8 cellular contexts compared by ENCODE assay signal in the genomic region with DNA sequence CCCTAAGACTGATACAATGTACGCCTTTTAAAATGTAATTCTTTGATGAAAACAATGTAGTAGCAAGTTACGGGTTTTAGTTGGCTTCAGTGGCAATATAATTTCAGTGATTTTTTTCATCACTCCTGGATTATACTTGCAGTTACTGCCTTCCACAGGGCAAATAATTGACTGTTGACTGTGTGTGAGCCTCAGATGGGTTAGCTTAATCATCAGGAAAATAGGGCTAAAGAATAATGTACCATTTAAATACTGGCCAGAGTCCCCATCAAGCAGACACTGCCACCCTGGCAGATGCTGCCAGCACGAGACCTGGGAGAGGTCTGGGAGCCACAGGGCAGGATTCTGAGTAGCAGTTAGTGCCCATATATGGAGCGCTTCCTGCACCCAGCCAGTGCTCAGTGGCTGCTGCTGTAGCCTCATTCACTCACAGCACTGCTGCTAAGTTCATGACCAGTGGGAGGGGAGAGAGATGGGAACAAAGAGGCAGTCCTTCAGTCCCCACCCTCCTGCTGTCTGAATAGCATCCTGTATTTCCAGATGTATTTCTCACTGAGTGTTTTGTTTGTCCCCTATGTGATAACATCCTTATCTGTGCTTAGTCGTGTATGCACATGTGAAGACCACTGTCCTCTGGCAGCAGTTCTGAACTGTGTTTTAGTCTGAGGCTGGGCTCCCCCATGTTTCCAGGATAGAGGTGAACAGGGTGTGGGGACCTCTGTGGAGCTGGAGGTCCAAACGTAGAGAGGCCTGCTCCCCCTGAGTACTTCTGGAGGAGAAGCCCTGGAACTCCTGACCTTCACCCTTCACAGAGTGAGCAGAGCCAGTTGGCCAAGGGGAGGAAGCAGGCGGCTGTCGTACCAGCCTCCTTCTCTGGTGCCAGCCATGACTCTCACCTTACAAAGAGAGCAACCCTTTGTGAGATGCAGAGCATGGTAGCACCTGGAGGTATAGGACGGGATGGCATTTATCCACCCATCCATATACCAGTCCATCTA.
DNase-seq lines count a peak whose midpoint lies in the region; ATAC-seq and TF ChIP-seq lines count a peak whose summit lies in the region.

No MANE protein-coding gene starts in this region.

- CTCF ChIA-PET in CD8-positive, alpha-beta T cell (lab: Charles Lee), result interaction anchor here (9.9 kb wide), 1 partner anchor 15 kb away, joined by 93 read pairs; no protein-coding TSS in a partner anchor

- H2AFZ ChIP-seq in Loucy (ENCODE audit: low read length), result no peak overlapping the region

- no peak overlapping the region for H3K27ac ChIP-seq in CD8-positive, alpha-beta T cell (ENCODE audit: low read depth, low read length)

- H3K4me2 ChIP-seq in Loucy (ENCODE audit: low read depth, low read length, poor library complexity, severe bottlenecking), result peak overlapping the region; percentile 75

- no peaks in the 10 kb centered on the region for H3K27me3 ChIP-seq in CD8-positive, alpha-beta T cell (ENCODE audit: insufficient read depth, low read length)
- no peaks in the 10 kb centered on the region for H3K27me3 ChIP-seq in Loucy (ENCODE audit: insufficient read depth, low read length, poor library complexity, severe bottlenecking)

- H3K4me3 Mint-ChIP-seq in CD8-positive, alpha-beta T cell, result no peak overlapping the region
- H3K4me3 Mint-ChIP-seq in natural killer cell, result no peak overlapping the region

- POLR2A ChIA-PET in CD8-positive, alpha-beta T cell (lab: Charles Lee), result no interaction called here

- no peaks in the 10 kb centered on the region; the same call in 1 of the 2 replicates for H3F3A ChIP-seq in Loucy (ENCODE audit: low read depth)

- no peaks in the 10 kb centered on the region for H3K79me2 ChIP-seq in Loucy (ENCODE audit: insufficient read depth, low read length)

- no peak overlapping the region for H3K4me3 ChIP-seq in CD8-positive, alpha-beta T cell (ENCODE audit: low read depth, low read length)
- no peak overlapping the region for H3K4me3 ChIP-seq in Loucy (ENCODE audit: low read length, poor library complexity, severe bottlenecking)

- peak; percentile 71 for ATAC-seq in CD8-positive, alpha-beta T cell
- ATAC-seq in natural killer cell, result no peak
- no peak for ATAC-seq in HG02870 (IDR thresholded peaks at IDR 0.05; ENCODE audit: unreplicated experiment)

- no peak overlapping the region for H3K9ac ChIP-seq in Loucy (ENCODE audit: low read depth, low read length, poor library complexity, severe bottlenecking)

- intact Hi-C loops in CD8-positive, alpha-beta T cell (cut with DNase I, micrococcal nuclease), result loop anchor here (5.0 to 10.0 kb wide), 3 partner anchors 60 to 137 kb away; no protein-coding TSS in a partner anchor
- intact Hi-C loops in natural killer cell (cut with micrococcal nuclease), result no loop called here

- no peaks in the 10 kb centered on the region for H3K9me3 ChIP-seq in CD8-positive, alpha-beta T cell (ENCODE audit: low read length)
- no peaks in the 10 kb centered on the region for H3K9me3 ChIP-seq in Loucy (ENCODE audit: insufficient read depth, low read depth, low read length)

- peak in 5 of 7 experiments; percentile 16 to 54 (median 40) for DNase-seq in CD8-positive, alpha-beta T cell
- peak; percentile 25 for DNase-seq in activated naive CD4-positive, alpha-beta T cell treated with anti-CD3 and anti-CD28 coated beads, Interleukin-2, amount 50 U/mL, for 16 hours
- peak; percentile 55 for DNase-seq in left kidney (ENCODE audit: low read depth, low spot score)
- DNase-seq in natural killer cell, result no peak
- DNase-seq in pons (ENCODE audit: low spot score), result no peak
- no peak for DNase-seq in NCI-H128 (lab: John Stamatoyannopoulos, UW; ENCODE audit: unreplicated experiment)

- H3K36me3 ChIP-seq in CD8-positive, alpha-beta T cell (ENCODE audit: insufficient read depth, low read length), result no peaks in the 10 kb centered on the region
- no peaks in the 10 kb centered on the region for H3K36me3 ChIP-seq in Loucy (ENCODE audit: insufficient read depth, low read length)

- peaks cover 35% of the 10 kb centered on the region for H3K4me1 Mint-ChIP-seq in CD8-positive, alpha-beta T cell (ENCODE audit: low read depth)
- H3K4me1 Mint-ChIP-seq in natural killer cell, result peaks cover 21 to 31% of the 10 kb centered on the region in 2 donors

- peaks cover 24% of the 10 kb centered on the region for H4K20me1 ChIP-seq in Loucy (ENCODE audit: insufficient read depth, low read length, poor library complexity, severe bottlenecking)

- H3K9me3 Mint-ChIP-seq in CD8-positive, alpha-beta T cell, result no peaks in the 10 kb centered on the region
- peaks cover 0 to 7% of the 10 kb centered on the region in 2 donors for H3K9me3 Mint-ChIP-seq in natural killer cell

- H3K9me2 ChIP-seq in Loucy (replicated peaks; ENCODE audit: low read depth, low read length), result no peaks in the 10 kb centered on the region

- H3K4me1 ChIP-seq in CD8-positive, alpha-beta T cell (ENCODE audit: insufficient read depth, low read length), result peaks cover 39% of the 10 kb centered on the region
- H3K4me1 ChIP-seq in Loucy (ENCODE audit: insufficient read depth, low read length, poor library complexity, severe bottlenecking), result peaks cover 41% of the 10 kb centered on the region

- peak overlapping the region; percentile 10 for H3K27ac Mint-ChIP-seq in CD8-positive, alpha-beta T cell
- no peak overlapping the region for H3K27ac Mint-ChIP-seq in natural killer cell

- H3K27me3 Mint-ChIP-seq in CD8-positive, alpha-beta T cell (ENCODE audit: low read depth), result no peaks in the 10 kb centered on the region
- no peaks in the 10 kb centered on the region for H3K27me3 Mint-ChIP-seq in natural killer cell (ENCODE audit: low read depth in 2 of 2)

- H3K36me3 Mint-ChIP-seq in CD8-positive, alpha-beta T cell, result no peaks in the 10 kb centered on the region
- H3K36me3 Mint-ChIP-seq in natural killer cell, result no peaks in the 10 kb centered on the region

- TF ChIP-seq CTCF in CD8-positive, alpha-beta T cell (IDR thresholded peaks at IDR 0.05), result no peak
- TF ChIP-seq CTCF in Loucy (conservative IDR thresholded peaks at IDR 0.05; ENCODE audit: low read length) (no peak), natural killer cell (IDR thresholded peaks at IDR 0.05) (no peak)

Comparison
In these comparisons a context has a peak if more than half of its experiments do, and no peak if none do; other contexts are left out.
1. DNase-seq: peak in CD8-positive, alpha-beta T cell (5 of 7), activated naive CD4-positive, alpha-beta T cell treated with anti-CD3 and anti-CD28 coated beads, Interleukin-2, amount 50 U/mL, for 16 hours (single experiment) and left kidney (single experiment); none in natural killer cell (single experiment), pons (single experiment) and NCI-H128 (single experiment).